Comparison of ENCODE assay signal across 16 cellular contexts in the genomic region with DNA sequence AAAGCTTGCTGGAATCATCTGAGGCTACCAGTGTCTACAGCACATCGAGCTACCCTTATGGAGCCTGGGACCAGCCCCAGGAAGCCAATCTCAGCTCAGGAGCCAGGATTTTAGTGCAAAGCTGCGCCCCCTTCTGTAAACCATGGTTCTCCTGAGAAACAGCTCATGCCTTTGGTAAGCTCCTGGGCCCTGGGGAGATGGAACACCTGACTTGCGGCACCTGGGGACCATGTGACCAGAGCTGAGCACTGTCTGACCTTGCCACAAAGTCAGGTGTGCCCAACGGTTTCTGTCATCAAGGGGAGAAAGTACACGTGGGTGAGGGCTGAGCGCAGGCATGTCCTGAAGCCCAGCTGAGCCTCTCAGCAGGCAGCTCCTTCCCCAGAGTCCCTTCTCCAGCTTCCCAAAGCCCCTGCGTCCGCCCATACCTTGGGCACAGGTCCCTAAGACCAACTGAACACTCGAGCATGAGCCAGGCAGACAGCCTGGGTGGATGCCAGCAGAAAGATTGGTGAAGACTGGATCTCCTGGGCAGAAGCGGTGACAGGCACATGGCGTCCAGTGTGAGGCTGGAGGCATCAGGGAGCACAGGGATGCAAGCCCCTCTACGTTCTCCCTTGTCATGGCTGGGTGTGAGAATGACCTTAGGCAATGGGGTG. TPM values are rescaled to one million over a fixed set of nuclear protein-coding genes. Genes with fewer than 3 reads are reported as not detected.
DNase-seq lines count a peak whose midpoint lies in the region; ATAC-seq and TF ChIP-seq lines count a peak whose summit lies in the region.
"Had no signal": no experiment of that assay in that cellular context is flagged by ENCODE, and none has a peak within 500 bp of the region (broad histone marks: within the 10 kb centered on the region; RNA-seq: fewer than 3 reads in every experiment).

No MANE protein-coding gene starts in this region.

- peak overlapping the region; percentile 95 for H3K23ac ChIP-seq in neuronal stem cell (ENCODE audit: low read depth, low read length, poor library complexity)

- no peak overlapping the region for H3K9ac ChIP-seq in DND-41 (ENCODE audit: low read depth, low read length)
- peak overlapping the region; percentile 77 for H3K9ac ChIP-seq in neuronal stem cell (ENCODE audit: low read depth, low read length, poor library complexity)

- H2AFZ ChIP-seq in DND-41 (ENCODE audit: low read depth, low read length): no peak overlapping the region
- peak overlapping the region; percentile 70 for H2AFZ ChIP-seq in neuronal stem cell (ENCODE audit: low read length)
- H2AFZ ChIP-seq: PC-9 had no signal

- CTCF ChIA-PET in activated CD4-positive, alpha-beta memory T cell treated with anti-CD3 and anti-CD28 coated beads for 36 hours (lab: Charles Lee): interaction anchor here (1.1 to 2.1 kb wide), 3 partner anchors 24 to 27 kb away, joined by 3 to 6 read pairs (median 5); no protein-coding TSS in a partner anchor

- H3K27ac ChIP-seq in DND-41 (ENCODE audit: low read length): no peak overlapping the region
- H3K27ac ChIP-seq in neuronal stem cell (replicated peaks; ENCODE audit: low read length): no peak overlapping the region
- H3K27ac ChIP-seq: PC-9 had no signal

- H2BK120ac ChIP-seq in neuronal stem cell (ENCODE audit: low read depth, low read length): no peak overlapping the region

- H3K9me3 ChIP-seq in DND-41 (ENCODE audit: insufficient read depth, low read length, severe bottlenecking) (no peaks in the 10 kb centered on the region), neuronal stem cell (replicated peaks in 1 of 2; ENCODE audit: control insufficient read depth in 2 of 2, insufficient read depth in 1 of 2, low read depth in 1 of 2, low read length in 2 of 2) (no peaks in the 10 kb centered on the region)
- H3K9me3 ChIP-seq: Caco-2 had no signal

- no peaks in the 10 kb centered on the region for H3K9me3 Mint-ChIP-seq in activated CD4-positive, alpha-beta memory T cell treated with anti-CD3 and anti-CD28 coated beads for 36 hours

- no CpG with 5 or more reads among the region's 12 CpGs for WGBS in neuronal stem cell (ENCODE audit: extremely low coverage in 2 of 2, insufficient read length in 2 of 2, insufficient replicate concordance in 1 of 2), 2 donors

- H3K36me3 ChIP-seq in DND-41 (ENCODE audit: insufficient read depth, low read length) (no peaks in the 10 kb centered on the region), neuronal stem cell (replicated peaks in 1 of 2; ENCODE audit: control insufficient read depth in 2 of 2, insufficient read depth in 2 of 2, low read length in 2 of 2) (no peaks in the 10 kb centered on the region)

- no peak overlapping the region for H3K4ac ChIP-seq in neuronal stem cell (ENCODE audit: low read length)

- no peak overlapping the region for H3K27ac Mint-ChIP-seq in activated CD4-positive, alpha-beta memory T cell treated with anti-CD3 and anti-CD28 coated beads for 36 hours
- H3K27ac Mint-ChIP-seq: activated CD8-positive, alpha-beta T cell treated with anti-CD3 and anti-CD28 coated beads, Interleukin-2, amount 10 ng/mL, durations not matched to agents 7 days and 5 days had no signal

- no peak overlapping the region for H3K4me3 Mint-ChIP-seq in activated CD4-positive, alpha-beta memory T cell treated with anti-CD3 and anti-CD28 coated beads for 36 hours
- H3K4me3 Mint-ChIP-seq: activated CD8-positive, alpha-beta T cell treated with anti-CD3 and anti-CD28 coated beads, Interleukin-2, amount 10 ng/mL, durations not matched to agents 7 days and 5 days had no signal

- H2BK5ac ChIP-seq in neuronal stem cell (ENCODE audit: low read length): no peak overlapping the region

- H4K91ac ChIP-seq in neuronal stem cell (ENCODE audit: low read depth, low read length, poor library complexity): peak overlapping the region; percentile 82

- H4K8ac ChIP-seq in neuronal stem cell (ENCODE audit: low read depth, low read length): peak overlapping the region; percentile 78

- H3K4me1 ChIP-seq in DND-41 (ENCODE audit: insufficient read depth, low read length) (no peaks in the 10 kb centered on the region), neuronal stem cell (ENCODE audit: control insufficient read depth in 2 of 2, insufficient read depth in 1 of 2, low read depth in 1 of 2, low read length in 2 of 2) (peaks cover 9 to 12% of the 10 kb centered on the region in 2 donors)
- H3K4me1 ChIP-seq: Caco-2 had no signal

- H2BK15ac ChIP-seq in neuronal stem cell (ENCODE audit: low read length): peak overlapping the region; percentile 65

- no peaks in the 10 kb centered on the region for H3K36me3 Mint-ChIP-seq in activated CD4-positive, alpha-beta memory T cell treated with anti-CD3 and anti-CD28 coated beads for 36 hours

- H3K4me3 ChIP-seq in DND-41 (ENCODE audit: low read depth in 1 of 2, low read length in 2 of 2): no peak overlapping the region
- no peak overlapping the region for H3K4me3 ChIP-seq in neuronal stem cell (ENCODE audit: low read length in 2 of 2)
- H3K4me3 ChIP-seq: PC-9 had no signal

- ATAC-seq in DND-41 (ENCODE audit: insufficient read depth, low read depth): no peak
- ATAC-seq in GM18867 (IDR thresholded peaks at IDR 0.05; ENCODE audit: unreplicated experiment): no peak
- no peak for ATAC-seq in HG03571 (IDR thresholded peaks at IDR 0.05; ENCODE audit: unreplicated experiment)
- ATAC-seq: activated CD8-positive, alpha-beta T cell treated with anti-CD3 and anti-CD28 coated beads, Interleukin-2, amount 10 ng/mL, durations not matched to agents 7 days and 5 days had no signal

- intact Hi-C loops in activated CD4-positive, alpha-beta memory T cell treated with anti-CD3 and anti-CD28 coated beads for 36 hours (cut with micrococcal nuclease): no loop called here

- H3K4me2 ChIP-seq in DND-41 (ENCODE audit: insufficient read depth, low read length) (no peak overlapping the region), neuronal stem cell (ENCODE audit: insufficient read depth, low read length, poor library complexity, severe bottlenecking) (no peak overlapping the region)
- H3K4me2 ChIP-seq: PC-9 had no signal

- H3K27me3 Mint-ChIP-seq in activated CD4-positive, alpha-beta memory T cell treated with anti-CD3 and anti-CD28 coated beads for 36 hours: peaks cover 2% of the 10 kb centered on the region

- peak overlapping the region; percentile 20 for H2AK5ac ChIP-seq in neuronal stem cell (ENCODE audit: low read depth, low read length)

- peak overlapping the region; percentile 75 for H2BK12ac ChIP-seq in neuronal stem cell (ENCODE audit: low read length)

- POLR2A ChIA-PET in activated CD4-positive, alpha-beta memory T cell treated with anti-CD3 and anti-CD28 coated beads for 36 hours (lab: Charles Lee): no interaction called here

- H3K27me3 ChIP-seq in DND-41 (ENCODE audit: insufficient read depth, low read length, poor library complexity): no peaks in the 10 kb centered on the region
- no peaks in the 10 kb centered on the region for H3K27me3 ChIP-seq in neuronal stem cell (ENCODE audit: control insufficient read depth in 3 of 3, insufficient read depth in 3 of 3, low read depth in 1 of 3, low read length in 3 of 3)

- no peaks in the 10 kb centered on the region for H3K4me1 Mint-ChIP-seq in activated CD4-positive, alpha-beta memory T cell treated with anti-CD3 and anti-CD28 coated beads for 36 hours (ENCODE audit: low read depth)

- no peaks in the 10 kb centered on the region for H4K20me1 ChIP-seq in DND-41 (ENCODE audit: insufficient read depth, low read length)

- peak overlapping the region; percentile 82 for H3K18ac ChIP-seq in neuronal stem cell (ENCODE audit: low read length)

- TF ChIP-seq CTCF in DND-41 (IDR thresholded peaks at IDR 0.05; ENCODE audit: borderline replicate concordance, extremely low read depth, low read length, poor library complexity, severe bottlenecking): peak; percentile 10

- H3K14ac ChIP-seq in neuronal stem cell (ENCODE audit: low read length): no peak overlapping the region

- DNase-seq in DND-41 (no peak), NCI-H1436 treated with DMSO at 0.1 percent for 48 hours (lab: John Stamatoyannopoulos, UW) (peak; percentile 27), cerebellum (ENCODE audit: low spot score) (peak; percentile 34), neuronal stem cell (ENCODE audit: low spot score) (no peak), CD1c-positive myeloid dendritic cell (ENCODE audit: extremely low spot score) (no peak)
- no peak for DNase-seq in activated CD4-positive, alpha-beta memory T cell treated with anti-CD3 and anti-CD28 coated beads for 36 hours
- DNase-seq: activated CD8-positive, alpha-beta T cell treated with anti-CD3 and anti-CD28 coated beads, Interleukin-2, amount 10 ng/mL, durations not matched to agents 7 days and 5 days; activated naive CD4-positive, alpha-beta T cell; central memory CD4-positive, alpha-beta T cell; GOT3; NCI-H1930; PC-9; T-helper 9 cell had no signal

- H3K79me2 ChIP-seq in DND-41 (ENCODE audit: insufficient read depth, low read length): no peaks in the 10 kb centered on the region

- no peaks in the 10 kb centered on the region for H3K79me1 ChIP-seq in neuronal stem cell (ENCODE audit: low read depth, low read length)

RNA-seq across cellular contexts. Expression of gene TENT5B, which starts 57.9 kb away (rescaled TPM):
- 0.18 TPM for total RNA-seq in cerebellum
- 6.3 TPM for polyA plus RNA-seq in neuronal stem cell (2013, experiment 1 of 2)
- polyA plus RNA-seq in neuronal stem cell (2013, experiment 2 of 2): 6.2 TPM
- not detected for total RNA-seq in activated CD4-positive, alpha-beta memory T cell treated with anti-CD3 and anti-CD28 coated beads for 36 hours
- total RNA-seq: activated CD8-positive, alpha-beta T cell treated with anti-CD3 and anti-CD28 coated beads, Interleukin-2, amount 10 ng/mL, durations not matched to agents 7 days and 5 days had no signal

Comparison
In these comparisons a context has a peak if more than half of its experiments do, and no peak if none do; other contexts are left out.
1. DNase-seq: peak in NCI-H1436 treated with DMSO at 0.1 percent for 48 hours (single experiment) and cerebellum (single experiment); none in DND-41 (single experiment), neuronal stem cell (single experiment), activated CD4-positive, alpha-beta memory T cell treated with anti-CD3 and anti-CD28 coated beads for 36 hours (single experiment) and CD1c-positive myeloid dendritic cell (single experiment).